ENCODE assay signal across 8 cellular contexts in genomic region chr6:19851273-19852089, GRCh38. TPM values are rescaled to one million over a fixed set of nuclear protein-coding genes. Genes with fewer than 3 reads are reported as not detected.
DNase-seq lines count a peak whose midpoint lies in the region; ATAC-seq, FAIRE-seq and TF ChIP-seq lines count a peak whose summit lies in the region.

No MANE protein-coding gene starts in this region.

- no peaks in the 10 kb centered on the region for H3K9me3 ChIP-seq in keratinocyte (ENCODE audit: control insufficient read depth, low read depth, low read length)
- H3K9me3 ChIP-seq in thyroid gland: no peaks in the 10 kb centered on the region

- H3K79me2 ChIP-seq in keratinocyte (ENCODE audit: control insufficient read depth, insufficient read depth, low read length): no peaks in the 10 kb centered on the region

- no peaks in the 10 kb centered on the region for H3K36me3 ChIP-seq in bronchial epithelial cell (ENCODE audit: control insufficient read depth, insufficient read depth, low read length)
- H3K36me3 ChIP-seq in keratinocyte (ENCODE audit: control insufficient read depth in 2 of 2, extremely low read depth in 1 of 2, insufficient read depth in 2 of 2, low read length in 2 of 2): no peaks in the 10 kb centered on the region
- no peaks in the 10 kb centered on the region for H3K36me3 ChIP-seq in thyroid gland

- no peak overlapping the region for H2AFZ ChIP-seq in keratinocyte (ENCODE audit: control insufficient read depth, low read length)

- H3K9ac ChIP-seq in keratinocyte (ENCODE audit: control insufficient read depth, extremely low read depth, insufficient read depth, low read length): no peak overlapping the region

- H3K9me1 ChIP-seq in keratinocyte (ENCODE audit: control insufficient read depth, extremely low read depth, insufficient read depth, low read length): no peaks in the 10 kb centered on the region

- intact Hi-C loops in thyroid gland (cut with DNase I): no loop called here

- no peaks in the 10 kb centered on the region for H4K20me1 ChIP-seq in keratinocyte (ENCODE audit: control insufficient read depth, extremely low read depth, insufficient read depth, low read length)

- dilution Hi-C loops in keratinocyte (cut with MboI; ENCODE audit: extremely low pct_ligation_motif_present, low sequenced_read_pairs): no loop called here

- H3K4me3 ChIP-seq in bronchial epithelial cell (ENCODE audit: low read depth, low read length) (no peak overlapping the region), keratinocyte (ENCODE audit: control insufficient read depth in 2 of 3, extremely low read depth in 1 of 3, insufficient read depth in 2 of 3, low read depth in 1 of 3, low read length in 3 of 3) (no peak overlapping the region), thyroid gland (replicated peaks in 1 of 3) (no peak overlapping the region)

- peak; percentile 83 for DNase-seq in DMS53 treated with DMSO at 0.1 percent for 48 hours (lab: John Stamatoyannopoulos, UW; ENCODE audit: unreplicated experiment)
- peak; percentile 53 for DNase-seq in NCI-H460 (ENCODE audit: extremely low read depth, low read depth)
- DNase-seq in bronchial epithelial cell (ENCODE audit: low read depth): peak; percentile 65
- DNase-seq in keratinocyte (ENCODE audit: low read depth, low spot score): no peak
- peak; percentile 60 to 67 for DNase-seq in thyroid gland
- no peak for DNase-seq in stimulated activated CD4-positive, alpha-beta T cell treated with anti-CD3 and anti-CD28 coated beads, Interleukin-4, amount 100 ng/mL, for 1 hour

- TF ChIP-seq CTCF in bronchial epithelial cell (IDR thresholded peaks at IDR 0.05; ENCODE audit: insufficient read depth, low read length, severe bottlenecking): peak; percentile 78
- TF ChIP-seq CTCF in keratinocyte (optimal IDR thresholded peaks at IDR 0.05 in 1 of 3, IDR thresholded peaks at IDR 0.05 in 1 of 3, conservative IDR thresholded peaks at IDR 0.05 in 1 of 3; ENCODE audit: extremely low read depth in 1 of 3, insufficient read depth in 2 of 3, low read length in 3 of 3): peak; percentile 80 to 89 (median 89)
- TF ChIP-seq CTCF in thyroid gland (IDR thresholded peaks at IDR 0.05): peak; percentile 68 to 98 (median 92)

- TF ChIP-seq POLR2A in thyroid gland (IDR thresholded peaks at IDR 0.05): peak in 1 of 2 donors; percentile 47

- H3K4me1 ChIP-seq in keratinocyte (ENCODE audit: control insufficient read depth, extremely low read depth, insufficient read depth, low read length): no peaks in the 10 kb centered on the region
- peaks cover 34 to 42% of the 10 kb centered on the region in 2 donors for H3K4me1 ChIP-seq in thyroid gland

- H3K27me3 ChIP-seq in bronchial epithelial cell (ENCODE audit: control insufficient read depth, insufficient read depth, low read length) (no peaks in the 10 kb centered on the region), keratinocyte (ENCODE audit: control insufficient read depth, extremely low read depth, insufficient read depth, low read length) (no peaks in the 10 kb centered on the region), thyroid gland (no peaks in the 10 kb centered on the region)

- H3K27ac ChIP-seq in keratinocyte (ENCODE audit: control insufficient read depth, insufficient read depth, low read length): no peak overlapping the region
- H3K27ac ChIP-seq in thyroid gland: peak overlapping the region; percentile 89 to 93 (median 89)

- FAIRE-seq in bronchial epithelial cell (lab: Jason Lieb, UNC) (peak; percentile 70), keratinocyte (lab: Jason Lieb, UNC) (peak; percentile 92)

- ATAC-seq in HG03442 (IDR thresholded peaks at IDR 0.05; ENCODE audit: unreplicated experiment): peak; percentile 63
- ATAC-seq in GM21825 (IDR thresholded peaks at IDR 0.05; ENCODE audit: unreplicated experiment): no peak

- WGBS in thyroid gland, 2 donors: 17 to 23% methylated on average over 10 of the region's 10 CpGs

- H3K4me2 ChIP-seq in keratinocyte (ENCODE audit: control insufficient read depth, extremely low read depth, insufficient read depth, low read depth, low read length): no peak overlapping the region

RNA-seq across cellular contexts. Expression of gene ID4, which starts 14.3 kb away (rescaled TPM):
- 0.57 TPM in 1 of 2 replicates, not detected in the other for total RNA-seq in NCI-H460 (2014; rRNA removed; shearing (Covaris generic))
- polyA plus RNA-seq in NCI-H460 (2014; cell fraction: nucleus; rRNA removed): 0.13 and 0.35 TPM in 2 replicates
- total RNA-seq in bronchial epithelial cell: 1.6 and 2.8 TPM in 2 replicates
- polyA plus RNA-seq in keratinocyte: 0.10 to 1.4 TPM (median 0.41 TPM) in 3 replicates
- 15.8 TPM for polyA plus RNA-seq in keratinocyte (2011; ENCODE audit: low read depth)
- polyA plus RNA-seq in keratinocyte (2011; cell fraction: cytosol; rRNA removed): 0.58 and 0.72 TPM in 2 replicates
- polyA plus RNA-seq in keratinocyte (2011; cell fraction: nucleus; rRNA removed): 1.7 and 2.0 TPM in 2 replicates
- polyA plus RNA-seq in keratinocyte (2012; ENCODE audit: low replicate concordance): 0.15 and 17.6 TPM in 2 replicates
- 0.22 to 0.26 TPM in 2 of 3 replicates, not detected in the other for polyA minus RNA-seq in keratinocyte
- 1.5 TPM for polyA minus RNA-seq in keratinocyte (2011; cell fraction: cytosol; rRNA and poly(A)+ RNA removed)
- polyA minus RNA-seq in keratinocyte (2011; cell fraction: nucleus; rRNA and poly(A)+ RNA removed): 1.2 and 1.8 TPM in 2 replicates
- total RNA-seq in thyroid gland: 100 to 1,000 TPM; 333 to 768 (median 629) TPM

Comparison
In these comparisons a context has a peak if more than half of its experiments do, and no peak if none do; other contexts are left out.
1. DNase-seq: peak in DMS53 treated with DMSO at 0.1 percent for 48 hours (single experiment), NCI-H460 (single experiment), bronchial epithelial cell (single experiment) and thyroid gland (2 of 2); none in keratinocyte (single experiment) and stimulated activated CD4-positive, alpha-beta T cell treated with anti-CD3 and anti-CD28 coated beads, Interleukin-4, amount 100 ng/mL, for 1 hour (single experiment).
2. RNA of gene ID4, which starts 14.3 kb away (total RNA-seq): 333 to 768 TPM in thyroid gland; 1.6 to 2.8 TPM in bronchial epithelial cell and 0.57 TPM in NCI-H460; every median in the first group is over 10 times any median in the second.
3. Peak in every context shown above with its lines, with median percentiles within 50 percentile points of each other: CTCF ChIP-seq.